9 cellular contexts compared by ENCODE assay signal in the genomic region with DNA sequence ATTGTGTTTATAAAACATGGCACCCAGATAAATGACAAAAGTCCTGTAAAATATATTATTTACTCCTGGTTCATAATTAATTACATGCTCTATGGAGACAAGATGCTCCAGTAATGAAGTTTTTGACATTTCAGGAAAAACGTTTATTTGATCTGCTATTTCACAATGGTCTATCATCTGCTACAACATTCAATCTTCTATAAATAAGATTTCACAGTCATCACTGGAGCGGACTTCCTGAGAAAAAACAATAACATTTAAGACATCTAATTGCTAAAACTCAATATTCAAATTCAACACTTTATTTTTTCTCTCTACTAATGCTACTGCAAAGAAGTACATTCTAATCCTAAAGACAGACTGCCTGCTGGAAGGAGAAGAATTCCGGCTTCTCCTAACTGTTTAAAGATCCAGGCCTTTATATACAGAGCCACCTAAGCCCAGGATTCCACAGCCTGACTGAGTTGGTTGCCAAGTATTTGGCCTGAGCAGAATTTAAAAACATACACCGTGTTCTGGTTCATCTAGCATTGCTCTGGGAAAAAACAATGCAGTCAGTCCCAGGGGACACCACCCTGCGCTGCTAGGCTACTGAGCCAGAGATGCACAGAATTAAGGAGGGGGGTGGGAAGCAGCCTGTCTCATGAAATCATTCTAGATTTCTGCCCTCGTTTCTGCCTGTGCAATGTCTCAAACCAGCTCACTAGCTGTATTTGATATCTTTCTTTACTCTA. TPM values are rescaled to one million over a fixed set of nuclear protein-coding genes. Genes with fewer than 3 reads are reported as not detected.
DNase-seq lines count a peak whose midpoint lies in the region; ATAC-seq and TF ChIP-seq lines count a peak whose summit lies in the region.
"Had no signal": no experiment of that assay in that cellular context is flagged by ENCODE, and none has a peak within 500 bp of the region (broad histone marks: within the 10 kb centered on the region; RNA-seq: fewer than 3 reads in every experiment).

No MANE protein-coding gene starts in this region.

- H3K27ac Mint-ChIP-seq in activated naive CD8-positive, alpha-beta T cell treated with anti-CD3 and anti-CD28 coated beads for 36 hours: no peak overlapping the region

- H3K4me3 Mint-ChIP-seq in activated naive CD8-positive, alpha-beta T cell treated with anti-CD3 and anti-CD28 coated beads for 36 hours: no peak overlapping the region

- H3K9me3 Mint-ChIP-seq in activated naive CD8-positive, alpha-beta T cell treated with anti-CD3 and anti-CD28 coated beads for 36 hours: no peaks in the 10 kb centered on the region

- H3K4me3 ChIP-seq in retinal pigment epithelial cell (ENCODE audit: low read length): no peak overlapping the region

- no peaks in the 10 kb centered on the region for H3K4me1 Mint-ChIP-seq in activated naive CD8-positive, alpha-beta T cell treated with anti-CD3 and anti-CD28 coated beads for 36 hours

- DNase-seq in SHP77 treated with DMSO at 0.1 percent for 48 hours (lab: John Stamatoyannopoulos, UW): peak; percentile 38
- DNase-seq in Right ventricle myocardium inferior (ENCODE audit: missing footprints): no peak
- peak; percentile 86 for DNase-seq in retinal pigment epithelial cell (ENCODE audit: low read depth)
- DNase-seq in activated gamma-delta T cell treated with Interleukin-2 at 50 U/mL for 16 hours: no peak
- no peak for DNase-seq in activated naive CD8-positive, alpha-beta T cell treated with anti-CD3 and anti-CD28 coated beads for 36 hours
- DNase-seq in activated naive CD4-positive, alpha-beta T cell treated with anti-CD3 and anti-CD28 coated beads, Interleukin-2, amount 50 U/mL, for 16 hours: no peak
- DNase-seq: activated T-cell treated with anti-CD3 and anti-CD28 coated beads, Interleukin-2, amount 50 U/mL, for 1 hour had no signal

- no peaks in the 10 kb centered on the region for H3K36me3 Mint-ChIP-seq in activated naive CD8-positive, alpha-beta T cell treated with anti-CD3 and anti-CD28 coated beads for 36 hours

- TF ChIP-seq CTCF in retinal pigment epithelial cell (conservative IDR thresholded peaks at IDR 0.05; ENCODE audit: low read depth, low read length): no peak

- peak; percentile 49 for ATAC-seq in GM18870 (IDR thresholded peaks at IDR 0.05; ENCODE audit: unreplicated experiment)
- peak; percentile 94 for ATAC-seq in Right ventricle myocardium inferior
- no peak for ATAC-seq in GM21723 (IDR thresholded peaks at IDR 0.05; ENCODE audit: unreplicated experiment)

- intact Hi-C loops in Right ventricle myocardium inferior (cut with DNase I): no loop called here

- peaks cover 4% of the 10 kb centered on the region for H3K27me3 Mint-ChIP-seq in activated naive CD8-positive, alpha-beta T cell treated with anti-CD3 and anti-CD28 coated beads for 36 hours

RNA-seq across cellular contexts. Expression of a gene that starts 58.0 kb away (rescaled TPM):
- 33.8 TPM for total RNA-seq in Right ventricle myocardium inferior
- total RNA-seq in activated naive CD8-positive, alpha-beta T cell treated with anti-CD3 and anti-CD28 coated beads for 36 hours: not detected

Comparison
In these comparisons a context has a peak if more than half of its experiments do, and no peak if none do; other contexts are left out.
1. DNase-seq: peak in SHP77 treated with DMSO at 0.1 percent for 48 hours (single experiment) and retinal pigment epithelial cell (single experiment); none in Right ventricle myocardium inferior (single experiment), activated gamma-delta T cell treated with Interleukin-2 at 50 U/mL for 16 hours (single experiment), activated naive CD8-positive, alpha-beta T cell treated with anti-CD3 and anti-CD28 coated beads for 36 hours (single experiment) and activated naive CD4-positive, alpha-beta T cell treated with anti-CD3 and anti-CD28 coated beads, Interleukin-2, amount 50 U/mL, for 16 hours (single experiment).
2. RNA of a gene that starts 58.0 kb away (total RNA-seq): 33.8 TPM in Right ventricle myocardium inferior (single experiment); not detected in activated naive CD8-positive, alpha-beta T cell treated with anti-CD3 and anti-CD28 coated beads for 36 hours; every median in the first group is over 10 times any median in the second.